Comparison of ENCODE assay signal across 20 cellular contexts in genomic region chr2:95382128-95382645, GRCh38.
"Had no signal": no experiment of that assay in that cellular context is flagged by ENCODE, and none has a peak within 500 bp of the region (broad histone marks: within the 10 kb centered on the region; RNA-seq: fewer than 3 reads in every experiment).

No MANE protein-coding gene starts in this region.

- ATAC-seq: gastrocnemius medialis; heart right ventricle; left lung; sciatic nerve; stimulated activated naive B cell treated with anti-CD40 and anti-IgM and Interleukin-4, amounts not matched to agents 10 μg/mL and 1 μg/mL and 100 μg/mL, for 72 hours had no signal

- H3K36me3 Mint-ChIP-seq: naive B cell had no signal

- H3K27ac Mint-ChIP-seq: nephron; stimulated activated naive B cell treated with anti-CD40 and anti-IgM and Interleukin-4, amounts not matched to agents 10 μg/mL and 1 μg/mL and 100 μg/mL, for 72 hours; stimulated activated naive CD8-positive, alpha-beta T cell treated with anti-CD3 and anti-CD28 coated beads, Interleukin-15, amount 100 ng/mL, for 72 hours had no signal

- H3K4me3 Mint-ChIP-seq: naive B cell; nephron; stimulated activated naive B cell treated with anti-CD40 and anti-IgM and Interleukin-4, amounts not matched to agents 10 μg/mL and 1 μg/mL and 100 μg/mL, for 72 hours; stimulated activated naive CD8-positive, alpha-beta T cell treated with anti-CD3 and anti-CD28 coated beads, Interleukin-15, amount 100 ng/mL, for 72 hours had no signal

- H3K4me1 ChIP-seq: gastrocnemius medialis, left lung had no signal

- H3K4me3 ChIP-seq: esophagus muscularis mucosa, gastrocnemius medialis, heart right ventricle, left lung, lung, skin epidermis, testis, transverse colon had no signal

- H3K27ac ChIP-seq: epithelial cell of prostate, esophagus muscularis mucosa, gastrocnemius medialis, heart right ventricle, left lung, skin epidermis, testis, transverse colon had no signal

- H3K27me3 ChIP-seq: esophagus muscularis mucosa, testis, transverse colon had no signal

- H3K9me3 ChIP-seq: esophagus muscularis mucosa, gastrocnemius medialis, heart right ventricle, left lung, testis, transverse colon had no signal

- H3K36me3 ChIP-seq: gastrocnemius medialis, left lung, transverse colon had no signal

- DNase-seq: cortex of kidney; effector memory CD4-positive, alpha-beta T cell; gastrocnemius medialis; heart right ventricle; hypothalamus; left lung; mesenchymal stem cell; naive B cell; stimulated activated CD4-positive, alpha-beta T cell treated with anti-CD3 and anti-CD28 coated beads, Interleukin-2, amount 100 ng/mL, for 24 hours; stimulated activated CD4-positive, alpha-beta T cell treated with anti-CD3 and anti-CD28 coated beads, Interleukin-4, amount 100 ng/mL, for 4 hours; stimulated activated naive B cell treated with anti-CD40 and anti-IgM and Interleukin-4, amounts not matched to agents 10 μg/mL and 1 μg/mL and 100 μg/mL, for 72 hours; stimulated activated naive CD8-positive, alpha-beta T cell treated with anti-CD3 and anti-CD28 coated beads, Interleukin-15, amount 100 ng/mL, for 72 hours; transverse colon had no signal

- H3K4me1 Mint-ChIP-seq: nephron; stimulated activated naive CD8-positive, alpha-beta T cell treated with anti-CD3 and anti-CD28 coated beads, Interleukin-15, amount 100 ng/mL, for 72 hours had no signal

- H3K9me3 Mint-ChIP-seq: naive B cell; nephron; stimulated activated naive B cell treated with anti-CD40 and anti-IgM and Interleukin-4, amounts not matched to agents 10 μg/mL and 1 μg/mL and 100 μg/mL, for 72 hours; stimulated activated naive CD8-positive, alpha-beta T cell treated with anti-CD3 and anti-CD28 coated beads, Interleukin-15, amount 100 ng/mL, for 72 hours had no signal
